Comparison of ENCODE assay signal across 20 cellular contexts in the genomic region with DNA sequence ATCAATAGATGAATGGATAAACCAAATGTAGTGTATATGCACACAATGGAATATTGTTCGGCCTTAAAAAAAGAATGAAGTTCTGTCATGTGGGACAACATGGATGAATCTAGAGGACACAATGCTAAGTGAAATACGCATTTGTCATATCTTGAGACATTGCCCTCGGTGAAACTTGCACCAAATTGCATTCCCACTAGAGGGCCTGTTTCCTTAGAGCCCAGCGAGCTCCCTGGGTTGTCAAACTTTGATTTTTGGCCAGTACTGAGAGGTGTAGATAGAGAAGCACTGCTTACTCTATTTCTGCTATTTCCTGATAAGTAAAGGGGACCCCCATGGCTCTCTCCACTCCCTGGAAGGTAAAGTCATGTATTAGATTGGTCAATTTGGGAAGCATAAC.
DNase-seq lines count a peak whose midpoint lies in the region; ATAC-seq and TF ChIP-seq lines count a peak whose summit lies in the region.
"Had no signal": no experiment of that assay in that cellular context is flagged by ENCODE, and none has a peak within 500 bp of the region (broad histone marks: within the 10 kb centered on the region; RNA-seq: fewer than 3 reads in every experiment).

No MANE protein-coding gene starts in this region.

- WGBS in mammary epithelial cell (ENCODE audit: low coverage, missing lambda C conversion rate): 55% methylated on average over 4 of the region's 4 CpGs

- no peaks in the 10 kb centered on the region for H3K79me2 ChIP-seq in mammary epithelial cell (ENCODE audit: insufficient read depth, low read length)

- no peak overlapping the region for H3K27ac ChIP-seq in mammary epithelial cell (ENCODE audit: insufficient read depth, low read depth, low read length)
- H3K27ac ChIP-seq: colonic mucosa, SJSA1 had no signal

- H3K4me3 ChIP-seq in mammary epithelial cell (replicated peaks in 1 of 3; ENCODE audit: insufficient read depth in 1 of 3, low read depth in 2 of 3, low read length in 3 of 3): no peak overlapping the region
- H3K4me3 ChIP-seq: colonic mucosa, SJSA1 had no signal

- H3K27ac Mint-ChIP-seq in MCF 10A (ENCODE audit: low read depth, unreplicated experiment): no peak overlapping the region
- no peak overlapping the region for H3K27ac Mint-ChIP-seq in glutamatergic neuron (ENCODE audit: unreplicated experiment)
- H3K27ac Mint-ChIP-seq in activated CD4-positive, alpha-beta memory T cell treated with anti-CD3 and anti-CD28 coated beads, Interleukin-2, amount 10 ng/mL, durations not matched to agents 7 days and 5 days: no peak overlapping the region
- H3K27ac Mint-ChIP-seq: stimulated activated naive CD8-positive, alpha-beta T cell treated with anti-CD3 and anti-CD28 coated beads, Interleukin-15, amount 100 ng/mL, for 72 hours had no signal

- H3K4me1 ChIP-seq in mammary epithelial cell (ENCODE audit: insufficient read depth, low read length): no peaks in the 10 kb centered on the region
- H3K4me1 ChIP-seq: colonic mucosa, SJSA1 had no signal

- no peaks in the 10 kb centered on the region for H4K20me1 ChIP-seq in mammary epithelial cell (ENCODE audit: insufficient read depth, low read length)

- H3K9me3 ChIP-seq in mammary epithelial cell (replicated peaks; ENCODE audit: insufficient read depth, low read length): no peaks in the 10 kb centered on the region
- H3K9me3 ChIP-seq: colonic mucosa had no signal

- peak; percentile 20 for DNase-seq in MCF 10A (ENCODE audit: unreplicated experiment)
- no peak for DNase-seq in mammary epithelial cell
- peak; percentile 4 for DNase-seq in OCI-M1 (lab: John Stamatoyannopoulos, UW)
- no peak for DNase-seq in glutamatergic neuron
- no peak for DNase-seq in NCI-H2196 (lab: John Stamatoyannopoulos, UW; ENCODE audit: unreplicated experiment)
- DNase-seq in activated CD4-positive, alpha-beta memory T cell treated with anti-CD3 and anti-CD28 coated beads, Interleukin-2, amount 10 ng/mL, durations not matched to agents 7 days and 5 days: no peak
- DNase-seq: activated CD4-positive, alpha-beta T cell treated with anti-CD3 and anti-CD28 coated beads for 4 hours; activated CD8-positive, alpha-beta memory T cell treated with anti-CD3 and anti-CD28 coated beads, Interleukin-2, amount 50 U/mL, for 4 hours; activated gamma-delta T cell treated with Interleukin-2 at 50 U/mL for 16 hours; colonic mucosa; GDM1; IMR-90; mesenchymal stem cell; NCI-H1092; retina; stimulated activated naive CD8-positive, alpha-beta T cell treated with anti-CD3 and anti-CD28 coated beads, Interleukin-15, amount 100 ng/mL, for 72 hours; T-helper 9 cell had no signal

- no peak for ATAC-seq in activated CD4-positive, CD25-positive, alpha-beta regulatory T cell treated with anti-CD3 and anti-CD28 coated beads, Interleukin-2, amount 50 U/mL, for 24 hours
- no peak for ATAC-seq in HG03432 (IDR thresholded peaks at IDR 0.05; ENCODE audit: unreplicated experiment)
- ATAC-seq: stimulated activated naive CD8-positive, alpha-beta T cell treated with anti-CD3 and anti-CD28 coated beads, Interleukin-15, amount 100 ng/mL, for 72 hours had no signal

- no peak overlapping the region for H3K4me2 ChIP-seq in mammary epithelial cell (ENCODE audit: insufficient read depth, low read depth, low read length)

- no peaks in the 10 kb centered on the region for H3K4me1 Mint-ChIP-seq in MCF 10A (ENCODE audit: insufficient read depth, unreplicated experiment)
- H3K4me1 Mint-ChIP-seq in glutamatergic neuron (ENCODE audit: low read depth, unreplicated experiment): no peaks in the 10 kb centered on the region
- no peaks in the 10 kb centered on the region for H3K4me1 Mint-ChIP-seq in activated CD4-positive, alpha-beta memory T cell treated with anti-CD3 and anti-CD28 coated beads, Interleukin-2, amount 10 ng/mL, durations not matched to agents 7 days and 5 days
- H3K4me1 Mint-ChIP-seq: stimulated activated naive CD8-positive, alpha-beta T cell treated with anti-CD3 and anti-CD28 coated beads, Interleukin-15, amount 100 ng/mL, for 72 hours had no signal

- TF ChIP-seq CTCF in MCF 10A (IDR thresholded peaks at IDR 0.05; ENCODE audit: unreplicated experiment) (no peak), mammary epithelial cell (conservative IDR thresholded peaks at IDR 0.05 in 1 of 2, IDR thresholded peaks at IDR 0.05 in 1 of 2; ENCODE audit: extremely low read depth in 1 of 2, insufficient read depth in 1 of 2, low read depth in 1 of 2, low read length in 2 of 2) (peak in 1 of 2 donors; percentile 16), glutamatergic neuron (IDR thresholded peaks at IDR 0.05; ENCODE audit: partially characterized antibody, unreplicated experiment) (peak; percentile 33)

- dilution Hi-C loops in mammary epithelial cell (cut with HindIII; ENCODE audit: low sequenced_read_pairs): no loop called here

- H3K9ac ChIP-seq in mammary epithelial cell (ENCODE audit: insufficient read depth, low read length): no peak overlapping the region

- CTCF ChIA-PET in MCF 10A (lab: Yijun Ruan, JAX): interaction anchor here (0.9 to 1.0 kb wide), 2 partner anchors 66 to 187 kb away, joined by 3 read pairs; no protein-coding TSS in a partner anchor
- CTCF ChIA-PET in mammary epithelial cell (lab: Charles Lee; ENCODE audit: low non-redundant PET): no interaction called here
- CTCF ChIA-PET in activated CD4-positive, alpha-beta memory T cell treated with anti-CD3 and anti-CD28 coated beads, Interleukin-2, amount 10 ng/mL, durations not matched to agents 7 days and 5 days (lab: Charles Lee): interaction anchor here (1.3 kb wide), 1 partner anchor 111 kb away, joined by 3 read pairs; no protein-coding TSS in a partner anchor

- no TSS peak for BruUV-seq in MCF 10A (replicated peaks; lab: Mats Ljungman, UMichigan)
- no TSS peak for BruUV-seq in mammary epithelial cell (replicated peaks; lab: Mats Ljungman, UMichigan)

- no peaks in the 10 kb centered on the region for H3K27me3 ChIP-seq in mammary epithelial cell (ENCODE audit: insufficient read depth, low read length)
- H3K27me3 ChIP-seq: colonic mucosa, SJSA1 had no signal

- POLR2A ChIA-PET in MCF 10A (lab: Yijun Ruan, JAX): no interaction called here
- POLR2A ChIA-PET in activated CD4-positive, alpha-beta memory T cell treated with anti-CD3 and anti-CD28 coated beads, Interleukin-2, amount 10 ng/mL, durations not matched to agents 7 days and 5 days (lab: Charles Lee): no interaction called here

- no peak overlapping the region for H2AFZ ChIP-seq in mammary epithelial cell (ENCODE audit: low read depth, low read length)

- in situ Hi-C loops in mammary epithelial cell (cut with MboI; ENCODE audit: low sequenced_read_pairs in 2 of 2): no loop called here

- H3K36me3 Mint-ChIP-seq in MCF 10A (ENCODE audit: insufficient read depth, unreplicated experiment) (no peaks in the 10 kb centered on the region), glutamatergic neuron (ENCODE audit: unreplicated experiment) (no peaks in the 10 kb centered on the region)
- no peaks in the 10 kb centered on the region for H3K36me3 Mint-ChIP-seq in activated CD4-positive, alpha-beta memory T cell treated with anti-CD3 and anti-CD28 coated beads, Interleukin-2, amount 10 ng/mL, durations not matched to agents 7 days and 5 days (ENCODE audit: low read depth)

- H3K27me3 Mint-ChIP-seq in MCF 10A (ENCODE audit: insufficient read depth, unreplicated experiment) (no peaks in the 10 kb centered on the region), glutamatergic neuron (ENCODE audit: unreplicated experiment) (no peaks in the 10 kb centered on the region)
- H3K27me3 Mint-ChIP-seq in activated CD4-positive, alpha-beta memory T cell treated with anti-CD3 and anti-CD28 coated beads, Interleukin-2, amount 10 ng/mL, durations not matched to agents 7 days and 5 days: no peaks in the 10 kb centered on the region

- intact Hi-C loops in MCF 10A (cut with micrococcal nuclease): no loop called here
- intact Hi-C loops in mammary epithelial cell (cut with micrococcal nuclease): no loop called here

- no peaks in the 10 kb centered on the region for H3K36me3 ChIP-seq in mammary epithelial cell (ENCODE audit: insufficient read depth, low read length)
- H3K36me3 ChIP-seq: colonic mucosa, SJSA1 had no signal

- H3K4me3 Mint-ChIP-seq in MCF 10A (ENCODE audit: unreplicated experiment): no peak overlapping the region
- H3K4me3 Mint-ChIP-seq in glutamatergic neuron (ENCODE audit: unreplicated experiment): no peak overlapping the region
- H3K4me3 Mint-ChIP-seq in activated CD4-positive, alpha-beta memory T cell treated with anti-CD3 and anti-CD28 coated beads, Interleukin-2, amount 10 ng/mL, durations not matched to agents 7 days and 5 days: no peak overlapping the region
- H3K4me3 Mint-ChIP-seq: stimulated activated naive CD8-positive, alpha-beta T cell treated with anti-CD3 and anti-CD28 coated beads, Interleukin-15, amount 100 ng/mL, for 72 hours had no signal

- H3K9me3 Mint-ChIP-seq in MCF 10A (ENCODE audit: unreplicated experiment): peaks cover 5% of the 10 kb centered on the region
- H3K9me3 Mint-ChIP-seq in glutamatergic neuron (ENCODE audit: unreplicated experiment): peaks cover 1% of the 10 kb centered on the region
- peaks cover 4% of the 10 kb centered on the region for H3K9me3 Mint-ChIP-seq in activated CD4-positive, alpha-beta memory T cell treated with anti-CD3 and anti-CD28 coated beads, Interleukin-2, amount 10 ng/mL, durations not matched to agents 7 days and 5 days

Comparison
In these comparisons a context has a peak if more than half of its experiments do, and no peak if none do; other contexts are left out.
1. DNase-seq: peak in MCF 10A (single experiment) and OCI-M1 (single experiment); none in mammary epithelial cell (single experiment), glutamatergic neuron (single experiment), NCI-H2196 (single experiment) and activated CD4-positive, alpha-beta memory T cell treated with anti-CD3 and anti-CD28 coated beads, Interleukin-2, amount 10 ng/mL, durations not matched to agents 7 days and 5 days (single experiment).